Comparison of ENCODE assay signal across 5 cellular contexts in the genomic region with DNA sequence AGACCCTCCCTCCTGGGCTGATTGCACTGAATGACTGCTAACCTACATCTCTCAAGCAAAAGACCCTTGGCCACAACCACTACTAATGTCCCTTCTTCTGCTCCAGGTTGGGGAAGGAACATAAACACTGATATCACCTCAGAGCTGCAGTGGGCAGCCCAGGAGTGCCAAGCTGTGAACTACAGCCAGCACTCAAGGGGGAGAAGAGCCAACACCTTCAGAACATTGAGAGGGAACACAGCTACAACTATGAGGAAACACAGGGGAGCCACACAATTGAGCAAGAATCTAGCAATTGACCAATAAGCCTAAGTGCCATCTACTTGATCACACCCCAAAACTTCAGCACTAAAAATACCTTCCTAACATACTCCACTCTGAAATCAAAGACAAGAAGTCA.
"Had no signal": no experiment of that assay in that cellular context is flagged by ENCODE, and none has a peak within 500 bp of the region (broad histone marks: within the 10 kb centered on the region; RNA-seq: fewer than 3 reads in every experiment).

No MANE protein-coding gene starts in this region.

- H3K4me3 ChIP-seq: GM23338, K562 had no signal

- H3K27ac Mint-ChIP-seq: GM23338, H9 had no signal

- H3K4me3 Mint-ChIP-seq: GM23338, H9 had no signal

- H3K4me2 ChIP-seq: GM23338 had no signal

- DNase-seq: H9, HCEC 1CT, IMR-90 had no signal

- ATAC-seq: GM23338, K562 had no signal

- H2AFZ ChIP-seq: GM23338 had no signal
